26 cellular contexts compared by ENCODE assay signal in genomic region chr12:52552055-52552454, GRCh38. TPM values are rescaled to one million over a fixed set of nuclear protein-coding genes. Genes with fewer than 3 reads are reported as not detected.
DNase-seq lines count a peak whose midpoint lies in the region; ATAC-seq and TF ChIP-seq lines count a peak whose summit lies in the region.
"Had no signal": no experiment of that assay in that cellular context is flagged by ENCODE, and none has a peak within 500 bp of the region (broad histone marks: within the 10 kb centered on the region; RNA-seq: fewer than 3 reads in every experiment).

No MANE protein-coding gene starts in this region.

- no peaks in the 10 kb centered on the region for H3K79me2 ChIP-seq in HCT116 (ENCODE audit: insufficient read depth, low read length)
- no peaks in the 10 kb centered on the region for H3K79me2 ChIP-seq in hepatocyte
- no peaks in the 10 kb centered on the region for H3K79me2 ChIP-seq in trophoblast cell (ENCODE audit: control insufficient read depth, insufficient read depth, low read length, poor library complexity)

- H3K18ac ChIP-seq in trophoblast cell (ENCODE audit: low read length) = no peak overlapping the region

- POLR2A ChIA-PET in Caco-2 (lab: Charles Lee) = no interaction called here
- POLR2A ChIA-PET in HCT116 (lab: Charles Lee) = no interaction called here
- POLR2A ChIA-PET in GM10248 (lab: Yijun Ruan, JAX) = no interaction called here

- 89% methylated on average over 5 of the region's 5 CpGs for WGBS in hepatocyte (ENCODE audit: low lambda C conversion rate, missing lambda C conversion rate)
- no CpG with 5 or more reads among the region's 5 CpGs for WGBS in trophoblast cell (ENCODE audit: extremely low coverage, insufficient coverage, insufficient read length)
- WGBS in transverse colon (ENCODE audit: low coverage in 1 of 2), 2 donors = 47 to 70% methylated on average over 2 to 5 of the region's 5 CpGs

- BruUV-seq in Caco-2 (replicated peaks; lab: Mats Ljungman, UMichigan) = no TSS peak
- no TSS peak for BruUV-seq in HCT116 (replicated peaks; lab: Mats Ljungman, UMichigan)

- peak overlapping the region; percentile 70 for H3K27ac Mint-ChIP-seq in Caco-2 (ENCODE audit: unreplicated experiment)
- H3K27ac Mint-ChIP-seq: HFFc6 had no signal

- H3K23ac ChIP-seq in trophoblast cell (ENCODE audit: low read length) = no peak overlapping the region

- H3K9ac ChIP-seq in HCT116 (ENCODE audit: low read length) = no peak overlapping the region
- H3K9ac ChIP-seq in trophoblast cell (ENCODE audit: low read length) = no peak overlapping the region
- H3K9ac ChIP-seq: SK-N-SH had no signal

- no peaks in the 10 kb centered on the region for H3K9me2 ChIP-seq in HCT116 (ENCODE audit: insufficient read depth)
- no peaks in the 10 kb centered on the region for H3K9me2 ChIP-seq in hepatocyte (replicated peaks; ENCODE audit: insufficient read depth)
- H3K9me2 ChIP-seq: SK-N-SH had no signal

- peak overlapping the region; percentile 75 for H2BK12ac ChIP-seq in trophoblast cell (ENCODE audit: low read length)

- peaks cover 5% of the 10 kb centered on the region for H3K36me3 Mint-ChIP-seq in Caco-2 (ENCODE audit: insufficient read depth, unreplicated experiment)
- H3K36me3 Mint-ChIP-seq: CD8-positive, alpha-beta memory T cell had no signal

- H3K4me3 Mint-ChIP-seq in Caco-2 (ENCODE audit: unreplicated experiment) = peak overlapping the region; percentile 30
- H3K4me3 Mint-ChIP-seq: CD8-positive, alpha-beta memory T cell; HFFc6 had no signal

- no peaks in the 10 kb centered on the region for H4K20me1 ChIP-seq in HCT116 (ENCODE audit: insufficient read depth)
- H4K20me1 ChIP-seq in hepatocyte (ENCODE audit: insufficient read depth, poor library complexity, severe bottlenecking) = no peaks in the 10 kb centered on the region

- H3K4me1 ChIP-seq in Caco-2 = peaks cover 34% of the 10 kb centered on the region
- peaks cover 5 to 13% of the 10 kb centered on the region in 2 experiments; a peak in 3 of 4 replicates for H3K4me1 ChIP-seq in HCT116 (ENCODE audit: control insufficient read depth in 1 of 2, insufficient read depth in 2 of 2, low read length in 2 of 2)
- H3K4me1 ChIP-seq in hepatocyte (ENCODE audit: insufficient read depth) = no peaks in the 10 kb centered on the region
- H3K4me1 ChIP-seq in trophoblast cell (ENCODE audit: control insufficient read depth in 1 of 2, insufficient read depth in 2 of 2, low read length in 2 of 2) = peaks cover 12 to 15% of the 10 kb centered on the region in 2 experiments
- no peaks in the 10 kb centered on the region for H3K4me1 ChIP-seq in transverse colon

- H3K27ac ChIP-seq in HCT116 (ENCODE audit: low read depth, low read length) (no peak overlapping the region), hepatocyte (peak overlapping the region; percentile 29), trophoblast cell (ENCODE audit: low read depth, low read length) (peak overlapping the region; percentile 43), transverse colon (no peak overlapping the region)
- H3K27ac ChIP-seq: C4-2B, HL-60, PC-9 had no signal

- TF ChIP-seq EP300 in transverse colon (IDR thresholded peaks at IDR 0.05; ENCODE audit: low read depth) = no peak

- H3K27me3 ChIP-seq in Caco-2 (replicated peaks; ENCODE audit: control insufficient read depth, insufficient read depth, low read length) (no peaks in the 10 kb centered on the region), HCT116 (ENCODE audit: insufficient read depth, low read length) (no peaks in the 10 kb centered on the region), hepatocyte (no peaks in the 10 kb centered on the region), trophoblast cell (ENCODE audit: insufficient read depth, low read length) (no peaks in the 10 kb centered on the region), transverse colon (no peaks in the 10 kb centered on the region)

- H3K9me3 Mint-ChIP-seq in Caco-2 (ENCODE audit: unreplicated experiment) = no peaks in the 10 kb centered on the region
- H3K9me3 Mint-ChIP-seq: CD8-positive, alpha-beta memory T cell; HFFc6 had no signal

- H3K36me3 ChIP-seq in Caco-2 (ENCODE audit: control insufficient read depth, insufficient read depth, low read length) (no peaks in the 10 kb centered on the region), HCT116 (ENCODE audit: control insufficient read depth in 1 of 2, insufficient read depth in 2 of 2, low read length in 2 of 2) (no peaks in the 10 kb centered on the region), hepatocyte (replicated peaks; ENCODE audit: insufficient read depth, low read depth) (no peaks in the 10 kb centered on the region), trophoblast cell (ENCODE audit: control insufficient read depth in 1 of 2, insufficient read depth in 2 of 2, low read length in 2 of 2) (no peaks in the 10 kb centered on the region), transverse colon (no peaks in the 10 kb centered on the region)

- no peak overlapping the region for H3K4ac ChIP-seq in trophoblast cell (ENCODE audit: low read depth, low read length)

- RAD21 ChIA-PET in HCT116 (lab: Charles Lee; ENCODE audit: low non-redundant PET in 1 of 2, low total read pairs in 2 of 2, uncharacterized antibody in 2 of 2, unreplicated experiment in 2 of 2) = no interaction called here

- H3K4me3 ChIP-seq in Caco-2 (ENCODE audit: low read depth, low read length) (no peak overlapping the region), HCT116 (replicated peaks in 1 of 2; ENCODE audit: low read depth in 1 of 2, low read length in 2 of 2) (no peak overlapping the region), hepatocyte (no peak overlapping the region), trophoblast cell (ENCODE audit: low read depth, low read length) (no peak overlapping the region), transverse colon (no peak overlapping the region)
- H3K4me3 ChIP-seq: PC-9 had no signal

- no peak for TF ChIP-seq CTCF in Caco-2 (IDR thresholded peaks at IDR 0.05; ENCODE audit: insufficient read depth in 1 of 2, low read depth in 1 of 2, low read length in 1 of 2, severe bottlenecking in 1 of 2, unreplicated experiment in 1 of 2)
- no peak for TF ChIP-seq CTCF in HCT116 (IDR thresholded peaks at IDR 0.05 in 2 of 3, conservative IDR thresholded peaks at IDR 0.05 in 1 of 3; ENCODE audit: borderline replicate concordance in 1 of 3, insufficient read depth in 1 of 3, low read depth in 2 of 3, low read length in 2 of 3)
- no peak for TF ChIP-seq CTCF in hepatocyte (IDR thresholded peaks at IDR 0.05; ENCODE audit: poor library complexity)
- TF ChIP-seq CTCF in transverse colon (IDR thresholded peaks at IDR 0.05) = no peak
- TF ChIP-seq CTCF in GM10248 (IDR thresholded peaks at IDR 0.05; ENCODE audit: control extremely low read depth, extremely low read depth, low read depth, missing control alignments) = no peak

- no peak for DNase-seq in Caco-2
- DNase-seq in HCT116 (ENCODE audit: low read depth, low spot score) = no peak
- DNase-seq in hepatocyte (ENCODE audit: low spot score) = no peak
- DNase-seq in trophoblast cell = no peak
- no peak for DNase-seq in EL
- DNase-seq in transverse colon = no peak
- no peak for DNase-seq in GM10248 (ENCODE audit: extremely low spot score)
- no peak for DNase-seq in erythroblast (lab: John Stamatoyannopoulos, UW)
- DNase-seq: CD8-positive, alpha-beta memory T cell; DMS53; H7; HFFc6; KBM-7; NCI-H1092 treated with DMSO at 0.1 percent for 48 hours; NCI-H1436 treated with DMSO at 0.1 percent for 48 hours; NCI-H1930; NCI-H69; RPMI8226; SIG-M5; SK-N-SH had no signal

- no peak for TF ChIP-seq RAD21 in HCT116 (IDR thresholded peaks at IDR 0.05; ENCODE audit: low read depth)

- no peak for ATAC-seq in HCT116
- ATAC-seq: HepG2 had no signal

- no peak overlapping the region for H2AFZ ChIP-seq in HCT116 (ENCODE audit: low read depth, low read length, poor library complexity, severe bottlenecking)
- no peak overlapping the region for H2AFZ ChIP-seq in hepatocyte
- H2AFZ ChIP-seq in trophoblast cell (ENCODE audit: insufficient read depth, low read length, poor library complexity) = no peak overlapping the region
- H2AFZ ChIP-seq: PC-9 had no signal

- intact Hi-C loops in Caco-2 (cut with micrococcal nuclease; ENCODE audit: unreplicated experiment) = no loop called here
- intact Hi-C loops in HCT116 (cut with micrococcal nuclease) = no loop called here
- intact Hi-C loops in transverse colon (cut with DNase I; ENCODE audit: low total_unique reads) = no loop called here

- in situ Hi-C loops in transverse colon (cut with MboI; ENCODE audit: low pct_ligation_motif_present in 1 of 4, low pct_unique_long_range_greater_than_20kb in 1 of 4, low sequenced_read_pairs in 3 of 4) = no loop called here

- H3K4me1 Mint-ChIP-seq in Caco-2 (ENCODE audit: low read depth, unreplicated experiment) = peaks cover 13% of the 10 kb centered on the region

- CTCF ChIA-PET in Caco-2 (lab: Charles Lee) (interaction anchor here (0.6 to 0.9 kb wide), 2 partner anchors 329 to 429 kb away, joined by 3 read pairs; no protein-coding TSS in a partner anchor), HCT116 (lab: Charles Lee) (interaction anchor here (1.1 kb wide), 1 partner anchor 10 kb away, joined by 3 read pairs; no protein-coding TSS in a partner anchor), GM10248 (lab: Yijun Ruan, JAX) (no interaction called here)

- peak overlapping the region; percentile 36 for H2BK5ac ChIP-seq in trophoblast cell (ENCODE audit: low read depth, low read length, poor library complexity)

- no peak overlapping the region for H4K8ac ChIP-seq in trophoblast cell (ENCODE audit: low read depth, low read length)

- H3K27me3 Mint-ChIP-seq in Caco-2 (ENCODE audit: insufficient read depth, unreplicated experiment) = no peaks in the 10 kb centered on the region

- no peak overlapping the region for H4K12ac ChIP-seq in trophoblast cell (ENCODE audit: low read depth, low read length)

- H3K79me1 ChIP-seq in trophoblast cell (ENCODE audit: low read length) = peaks cover 5% of the 10 kb centered on the region

- peak overlapping the region; percentile 55 for H3K14ac ChIP-seq in trophoblast cell (ENCODE audit: low read length)

- TF ChIP-seq POLR2A in HCT116 (IDR thresholded peaks at IDR 0.05; ENCODE audit: borderline replicate concordance, extremely low read depth, insufficient read depth, insufficient read length) (no peak), transverse colon (IDR thresholded peaks at IDR 0.05) (no peak), erythroblast (IDR thresholded peaks at IDR 0.05; ENCODE audit: low read length) (no peak)

- peak overlapping the region; percentile 67 for H2BK120ac ChIP-seq in trophoblast cell (ENCODE audit: insufficient read depth, low read length, poor library complexity)

- H2AK5ac ChIP-seq in trophoblast cell (ENCODE audit: low read length) = peak overlapping the region; percentile 76

- H3K9me3 ChIP-seq in Caco-2 (no peaks in the 10 kb centered on the region), HCT116 (ENCODE audit: control insufficient read depth in 1 of 2, insufficient read depth in 1 of 2, low read depth in 1 of 2, low read length in 2 of 2) (no peaks in the 10 kb centered on the region), hepatocyte (ENCODE audit: low read depth) (no peaks in the 10 kb centered on the region), trophoblast cell (ENCODE audit: insufficient read depth, low read depth, low read length) (no peaks in the 10 kb centered on the region), transverse colon (no peaks in the 10 kb centered on the region)
- H3K9me3 ChIP-seq: SK-N-SH had no signal

- peak overlapping the region; percentile 77 for H4K91ac ChIP-seq in trophoblast cell (ENCODE audit: low read depth, low read length)

- H3K4me2 ChIP-seq in HCT116 (ENCODE audit: low read length) (peak overlapping the region; percentile 19; the same call in 1 of the 2 replicates), hepatocyte (no peak overlapping the region), trophoblast cell (ENCODE audit: low read length) (no peak overlapping the region)
- H3K4me2 ChIP-seq: PC-9, SK-N-SH had no signal

RNA-seq across cellular contexts. Expression of gene KRT71, which starts 0.9 kb away (rescaled TPM):
- total RNA-seq in Caco-2 (2022) (1.2 and 1.5 TPM in 2 replicates), HCT116 (2021; ENCODE audit: unreplicated experiment) (not detected), hepatocyte (not detected in 2 replicates), transverse colon (not detected)
- polyA plus RNA-seq in HCT116 (2012) = not detected in 2 replicates
- polyA plus RNA-seq in hepatocyte = not detected in 2 replicates
- polyA plus RNA-seq in trophoblast cell (2013) = 0.07 and 0.11 TPM in 2 replicates
- total RNA-seq: CD8-positive, alpha-beta memory T cell; H7; HepG2; HFFc6; HT-29; NCI-H460; PC-9 had no signal
- polyA plus RNA-seq: CD8-positive, alpha-beta memory T cell; HepG2; SK-N-SH had no signal

RNA-seq across cellular contexts. Expression of gene KRT74, which starts 21.6 kb away (rescaled TPM):
- total RNA-seq in Caco-2 (2022) = not detected in 2 replicates
- not detected for total RNA-seq in HCT116 (2021; ENCODE audit: unreplicated experiment)
- not detected in 2 replicates for polyA plus RNA-seq in HCT116 (2012)
- not detected in 2 replicates for total RNA-seq in hepatocyte
- not detected in 2 replicates for polyA plus RNA-seq in hepatocyte
- polyA plus RNA-seq in trophoblast cell (2013) = 0.11 and 0.12 TPM in 2 replicates
- not detected for total RNA-seq in transverse colon
- total RNA-seq: CD8-positive, alpha-beta memory T cell; H7; HepG2; HFFc6; HT-29; NCI-H460; PC-9 had no signal
- polyA plus RNA-seq: CD8-positive, alpha-beta memory T cell; HepG2; SK-N-SH had no signal

RNA-seq across cellular contexts. Expression of gene KRT5, which starts 31.9 kb away (rescaled TPM):
- total RNA-seq in Caco-2 (2022) (0.50 and 0.91 TPM in 2 replicates), HCT116 (2021; ENCODE audit: unreplicated experiment) (0.44 TPM), hepatocyte (13.0 and 15.8 TPM in 2 replicates), transverse colon (not detected)
- 0.25 TPM in 1 of 2 replicates, not detected in the other for polyA plus RNA-seq in HCT116 (2012)
- polyA plus RNA-seq in hepatocyte = 7.4 and 11.3 TPM in 2 replicates
- polyA plus RNA-seq in trophoblast cell (2013) = 0.04 and 0.07 TPM in 2 replicates
- total RNA-seq: CD8-positive, alpha-beta memory T cell; H7; HepG2; HFFc6; HT-29; NCI-H460 had no signal
- polyA plus RNA-seq: CD8-positive, alpha-beta memory T cell; SK-N-SH had no signal

RNA-seq across cellular contexts. Expression of gene KRT72, which starts 49.2 kb away (rescaled TPM):
- total RNA-seq in Caco-2 (2022) (not detected in 2 replicates), HCT116 (2021; ENCODE audit: unreplicated experiment) (0.17 TPM), hepatocyte (not detected in 2 replicates), transverse colon (not detected)
- polyA plus RNA-seq in HCT116 (2012) = 0.02 TPM in 1 of 2 replicates, not detected in the other
- polyA plus RNA-seq in hepatocyte = not detected in 2 replicates
- not detected in 2 replicates for polyA plus RNA-seq in trophoblast cell (2013)
- total RNA-seq: CD8-positive, alpha-beta memory T cell; H7; HepG2; HFFc6; HT-29; NCI-H460; PC-9 had no signal
- polyA plus RNA-seq: CD8-positive, alpha-beta memory T cell; HepG2; SK-N-SH had no signal

RNA-seq across cellular contexts. Expression of gene KRT6A, which starts 59.0 kb away (rescaled TPM):
- total RNA-seq in Caco-2 (2022) (0.14 TPM in 1 of 2 replicates, not detected in the other), HCT116 (2021; ENCODE audit: unreplicated experiment) (0.66 TPM), hepatocyte (5.5 and 6.8 TPM in 2 replicates), transverse colon (not detected)
- polyA plus RNA-seq in HCT116 (2012) = 0.61 and 0.90 TPM in 2 replicates
- 0.54 and 2.3 TPM in 2 replicates for polyA plus RNA-seq in hepatocyte
- not detected in 2 replicates for polyA plus RNA-seq in trophoblast cell (2013)
- total RNA-seq: CD8-positive, alpha-beta memory T cell; H7; HepG2; HFFc6; HT-29; NCI-H460 had no signal
- polyA plus RNA-seq: CD8-positive, alpha-beta memory T cell; SK-N-SH had no signal

Comparison
In these comparisons a context has a peak if more than half of its experiments do, and no peak if none do; other contexts are left out.
1. H3K27ac ChIP-seq: peak in hepatocyte (single experiment) and trophoblast cell (single experiment); none in HCT116 (single experiment) and transverse colon (0 of 4).